1 cellular context compared by ENCODE assay signal in genomic region chr2:132517386-132517785, GRCh38.
TF ChIP-seq lines count a peak whose summit lies in the region.

No MANE protein-coding gene starts in this region.

TF ChIP-seq in H1, 55 proteins besides CTCF, POLR2A, EP300 and RAD21:
- TF ChIP-seq RFX5 (IDR thresholded peaks at IDR 0.05; ENCODE audit: borderline replicate concordance, low read depth, low read length) (no peak), MAFK (IDR thresholded peaks at IDR 0.05; ENCODE audit: low read depth, low read length) (0 out of 2 replicates have a peak, but pooled peaks have one; percentile 5)
